28 cellular contexts compared by ENCODE assay signal in the genomic region with DNA sequence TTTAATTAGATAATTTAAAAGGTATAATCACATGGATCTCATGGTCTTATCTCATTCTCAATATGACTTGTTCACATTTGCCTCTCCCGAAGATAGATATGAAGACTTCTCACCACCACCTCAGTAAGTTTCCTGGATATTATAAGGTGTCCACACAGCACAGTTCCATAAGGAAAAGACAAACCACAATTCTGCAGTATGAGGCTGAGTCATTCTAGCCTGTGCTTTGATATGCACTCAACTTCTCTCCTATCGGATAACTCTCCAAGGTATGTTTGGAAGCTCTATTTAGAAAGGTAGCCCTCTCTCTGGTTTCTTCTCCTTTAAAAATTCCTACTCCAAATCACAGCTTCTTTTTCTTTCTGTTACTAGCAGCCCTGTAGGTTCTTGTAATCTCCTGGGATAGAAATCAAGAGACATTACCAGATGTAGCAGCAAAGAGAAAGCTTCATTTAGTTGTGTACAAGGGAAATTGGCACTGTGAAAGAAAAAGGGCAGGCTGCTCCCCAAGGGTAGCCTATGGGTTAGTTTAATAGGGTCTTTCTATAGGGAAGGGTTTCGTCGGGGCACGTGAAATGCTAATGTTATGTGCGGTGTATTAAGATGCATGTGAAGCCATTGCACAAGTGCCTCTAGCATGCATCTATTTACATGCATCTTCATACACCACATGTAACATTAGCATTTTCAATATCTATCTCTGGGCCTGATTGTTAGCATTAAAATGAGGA.
DNase-seq lines count a peak whose midpoint lies in the region; ATAC-seq, FAIRE-seq and TF ChIP-seq lines count a peak whose summit lies in the region.
"Had no signal": no experiment of that assay in that cellular context is flagged by ENCODE, and none has a peak within 500 bp of the region (broad histone marks: within the 10 kb centered on the region; RNA-seq: fewer than 3 reads in every experiment).

No MANE protein-coding gene starts in this region.

- no peak overlapping the region for H3K4me3 ChIP-seq in coronary artery
- H3K4me3 ChIP-seq: hepatocyte, neural progenitor cell, sigmoid colon, thoracic aorta had no signal

- H3K27me3 ChIP-seq in foreskin keratinocyte = peaks cover 3% of the 10 kb centered on the region
- H3K27me3 ChIP-seq: hepatocyte, neural progenitor cell, sigmoid colon had no signal

- TF ChIP-seq CTCF in foreskin keratinocyte (conservative IDR thresholded peaks at IDR 0.05) = no peak
- no peak for TF ChIP-seq CTCF in coronary artery (IDR thresholded peaks at IDR 0.05)

- no peak overlapping the region for H3K27ac ChIP-seq in foreskin keratinocyte
- no peak overlapping the region for H3K27ac ChIP-seq in coronary artery
- H3K27ac ChIP-seq: hepatocyte, neural progenitor cell, sigmoid colon, thoracic aorta had no signal

- peak; percentile 7 for ATAC-seq in GM19324 (IDR thresholded peaks at IDR 0.05; ENCODE audit: low FRiP score, unreplicated experiment)
- ATAC-seq in foreskin keratinocyte = peak; percentile 78
- ATAC-seq in HG03280 (IDR thresholded peaks at IDR 0.05; ENCODE audit: unreplicated experiment) = no peak
- ATAC-seq: activated CD8-positive, alpha-beta T cell treated with anti-CD3 and anti-CD28 coated beads for 36 hours; activated naive CD8-positive, alpha-beta T cell treated with anti-CD3 and anti-CD28 coated beads, Interleukin-2, amount 50 U/mL, for 24 hours; CD8-positive, alpha-beta T cell; PC-3; stimulated activated naive CD8-positive, alpha-beta T cell treated with anti-CD3 and anti-CD28 coated beads, Interleukin-15, Interleukin-2, amounts not matched to agents 100 U/mL and 50 U/mL, for 24 hours had no signal

- CTCF ChIA-PET in activated naive CD4-positive, alpha-beta T cell treated with anti-CD3 and anti-CD28 coated beads for 36 hours (lab: Charles Lee) = no interaction called here

- DNase-seq in RCC 7860 (ENCODE audit: low spot score) (peak; percentile 17), foreskin keratinocyte (peak in 1 of 2 donors; percentile 50), NCI-H446 treated with DMSO at 0.1 percent for 48 hours (lab: John Stamatoyannopoulos, UW) (no peak), coronary artery (ENCODE audit: low spot score) (no peak)
- DNase-seq in activated naive CD4-positive, alpha-beta T cell treated with anti-CD3 and anti-CD28 coated beads for 36 hours = no peak
- DNase-seq: activated CD4-positive, alpha-beta T cell treated with anti-CD3 and anti-CD28 coated beads for 1 hour; activated CD8-positive, alpha-beta T cell treated with anti-CD3 and anti-CD28 coated beads for 36 hours; activated effector memory CD4-positive, alpha-beta T cell treated with Interleukin-2 at 50 U/mL for 16 hours; activated naive CD8-positive, alpha-beta T cell treated with anti-CD3 and anti-CD28 coated beads, Interleukin-2, amount 50 U/mL, for 24 hours; CD8-positive, alpha-beta T cell; effector memory CD4-positive, alpha-beta T cell; foreskin fibroblast; GF-D8; NCI-H2081 treated with DMSO at 0.1 percent for 48 hours; PC-3; Right ventricle myocardium superior; sigmoid colon; stimulated activated CD4-positive, alpha-beta T cell treated with anti-CD3 and anti-CD28 coated beads, Interleukin-15, amount 100 ng/mL, for 24 hours; stimulated activated naive CD8-positive, alpha-beta T cell treated with anti-CD3 and anti-CD28 coated beads, Interleukin-15, Interleukin-2, amounts not matched to agents 100 U/mL and 50 U/mL, for 24 hours had no signal

- intact Hi-C loops in activated naive CD4-positive, alpha-beta T cell treated with anti-CD3 and anti-CD28 coated beads for 36 hours (cut with micrococcal nuclease) = no loop called here

- no peaks in the 10 kb centered on the region for H3K4me1 ChIP-seq in foreskin keratinocyte
- H3K4me1 ChIP-seq: neural progenitor cell had no signal

- no peaks in the 10 kb centered on the region for H3K27me3 Mint-ChIP-seq in activated naive CD4-positive, alpha-beta T cell treated with anti-CD3 and anti-CD28 coated beads for 36 hours (ENCODE audit: low read depth)
- H3K27me3 Mint-ChIP-seq: activated CD8-positive, alpha-beta T cell treated with anti-CD3 and anti-CD28 coated beads for 36 hours; activated naive CD8-positive, alpha-beta T cell treated with anti-CD3 and anti-CD28 coated beads, Interleukin-2, amount 50 U/mL, for 24 hours; progenitor cell of endocrine pancreas had no signal

- FAIRE-seq in RCC 7860 (lab: Jason Lieb, UNC) = peak; percentile 63
- FAIRE-seq: H1, islet of Langerhans, TTC549 had no signal

- no peaks in the 10 kb centered on the region for H3K4me1 Mint-ChIP-seq in activated naive CD4-positive, alpha-beta T cell treated with anti-CD3 and anti-CD28 coated beads for 36 hours (ENCODE audit: low read depth)
- H3K4me1 Mint-ChIP-seq: activated naive CD8-positive, alpha-beta T cell treated with anti-CD3 and anti-CD28 coated beads, Interleukin-2, amount 50 U/mL, for 24 hours; neural progenitor cell had no signal

- no peak overlapping the region for H3K27ac Mint-ChIP-seq in activated naive CD4-positive, alpha-beta T cell treated with anti-CD3 and anti-CD28 coated beads for 36 hours
- H3K27ac Mint-ChIP-seq: activated CD8-positive, alpha-beta T cell treated with anti-CD3 and anti-CD28 coated beads for 36 hours; activated naive CD8-positive, alpha-beta T cell treated with anti-CD3 and anti-CD28 coated beads, Interleukin-2, amount 50 U/mL, for 24 hours; CD8-positive, alpha-beta T cell; neural progenitor cell; progenitor cell of endocrine pancreas had no signal

- no peaks in the 10 kb centered on the region for H3K9me3 Mint-ChIP-seq in activated naive CD4-positive, alpha-beta T cell treated with anti-CD3 and anti-CD28 coated beads for 36 hours
- H3K9me3 Mint-ChIP-seq: activated CD8-positive, alpha-beta T cell treated with anti-CD3 and anti-CD28 coated beads for 36 hours; activated naive CD8-positive, alpha-beta T cell treated with anti-CD3 and anti-CD28 coated beads, Interleukin-2, amount 50 U/mL, for 24 hours; neural progenitor cell had no signal

- H3K36me3 Mint-ChIP-seq in activated naive CD4-positive, alpha-beta T cell treated with anti-CD3 and anti-CD28 coated beads for 36 hours (ENCODE audit: low read depth) = no peaks in the 10 kb centered on the region
- H3K36me3 Mint-ChIP-seq: CD8-positive, alpha-beta T cell; neural progenitor cell had no signal

- H3K4me3 Mint-ChIP-seq in activated naive CD4-positive, alpha-beta T cell treated with anti-CD3 and anti-CD28 coated beads for 36 hours = no peak overlapping the region
- H3K4me3 Mint-ChIP-seq: activated CD8-positive, alpha-beta T cell treated with anti-CD3 and anti-CD28 coated beads for 36 hours; activated naive CD8-positive, alpha-beta T cell treated with anti-CD3 and anti-CD28 coated beads, Interleukin-2, amount 50 U/mL, for 24 hours; CD8-positive, alpha-beta T cell; neural progenitor cell had no signal
